In the genomic region with DNA sequence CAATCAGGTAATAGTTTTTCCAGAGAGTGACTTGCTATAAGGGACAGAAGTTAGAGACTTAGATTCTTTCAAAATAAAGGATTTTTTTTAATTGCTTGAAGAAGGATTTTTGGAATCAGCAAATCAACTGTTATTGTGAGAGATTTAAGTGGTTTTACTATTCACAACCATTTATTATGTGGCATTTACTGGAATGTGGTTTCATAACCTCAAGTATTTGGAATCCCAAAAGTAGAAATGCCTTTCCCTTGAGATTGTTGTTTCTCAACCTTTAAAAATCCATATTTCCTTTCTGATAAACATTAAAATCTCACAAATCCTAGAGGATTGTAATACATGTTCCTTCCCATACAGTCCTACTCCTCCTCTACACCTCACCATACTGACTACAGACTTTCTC, we compare ENCODE assay signal across 12 cellular contexts. TPM values are rescaled to one million over a fixed set of nuclear protein-coding genes. Genes with fewer than 3 reads are reported as not detected.
A peak's percentile ranks its signal among the peaks of the same experiment; 100 is the strongest.
DNase-seq lines count a peak whose midpoint lies in the region; ATAC-seq and TF ChIP-seq lines count a peak whose summit lies in the region.
"Had no signal": no experiment of that assay in that cellular context is flagged by ENCODE, and none has a peak within 500 bp of the region (broad histone marks: within the 10 kb centered on the region; RNA-seq: fewer than 3 reads in every experiment).

No MANE protein-coding gene starts in this region.

- H3K27me3 Mint-ChIP-seq in T-helper 1 cell treated with Interleukin-12 subunit alpha and Interleukin-12 subunit beta and Interleukin-4 antibody, amounts not matched to agents 30 μg/mL and 1 μg/mL, for 36 hours (ENCODE audit: low read depth), result no peaks in the 10 kb centered on the region
- H3K27me3 Mint-ChIP-seq in activated T-cell treated with anti-CD3 and anti-CD28 coated beads, Interleukin-2, amount 50 U/mL, for 4 hours (ENCODE audit: low read depth), result no peaks in the 10 kb centered on the region

- ATAC-seq in stimulated activated effector memory CD8-positive, alpha-beta T cell treated with anti-CD3 and anti-CD28 coated beads, Interleukin-12 subunit alpha, Interleukin-12 subunit beta, amount 100 ng/mL, for 72 hours, result no peak
- ATAC-seq in activated T-cell treated with anti-CD3 and anti-CD28 coated beads, Interleukin-2, amount 50 U/mL, for 4 hours, result no peak

- no peak overlapping the region for H2AFZ ChIP-seq in fibroblast of lung (ENCODE audit: low read length)

- H3K36me3 ChIP-seq in SJCRH30 (peaks cover 28% of the 10 kb centered on the region), fibroblast of lung (ENCODE audit: control insufficient read depth, insufficient read depth, low read length) (no peaks in the 10 kb centered on the region)

- peak overlapping the region; percentile 14 for H3K4me3 Mint-ChIP-seq in T-helper 1 cell treated with Interleukin-12 subunit alpha and Interleukin-12 subunit beta and Interleukin-4 antibody, amounts not matched to agents 30 μg/mL and 1 μg/mL, for 36 hours
- H3K4me3 Mint-ChIP-seq in stimulated activated effector memory CD8-positive, alpha-beta T cell treated with anti-CD3 and anti-CD28 coated beads, Interleukin-12 subunit alpha, Interleukin-12 subunit beta, amount 100 ng/mL, for 72 hours, result peak overlapping the region; percentile 65
- H3K4me3 Mint-ChIP-seq in activated T-cell treated with anti-CD3 and anti-CD28 coated beads, Interleukin-2, amount 50 U/mL, for 4 hours, result no peak overlapping the region

- H3K27ac ChIP-seq in SJCRH30 (peak overlapping the region; percentile 10; the same call in 1 of the 2 replicates), fibroblast of lung (ENCODE audit: insufficient read depth, low read length) (peak overlapping the region; percentile 63)
- H3K27ac ChIP-seq: 22Rv1 had no signal

- peaks cover 6% of the 10 kb centered on the region for H3K9me3 Mint-ChIP-seq in T-helper 1 cell treated with Interleukin-12 subunit alpha and Interleukin-12 subunit beta and Interleukin-4 antibody, amounts not matched to agents 30 μg/mL and 1 μg/mL, for 36 hours
- no peaks in the 10 kb centered on the region for H3K9me3 Mint-ChIP-seq in stimulated activated effector memory CD8-positive, alpha-beta T cell treated with anti-CD3 and anti-CD28 coated beads, Interleukin-12 subunit alpha, Interleukin-12 subunit beta, amount 100 ng/mL, for 72 hours
- no peaks in the 10 kb centered on the region for H3K9me3 Mint-ChIP-seq in activated T-cell treated with anti-CD3 and anti-CD28 coated beads, Interleukin-2, amount 50 U/mL, for 4 hours

- peaks cover 67% of the 10 kb centered on the region for H3K36me3 Mint-ChIP-seq in T-helper 1 cell treated with Interleukin-12 subunit alpha and Interleukin-12 subunit beta and Interleukin-4 antibody, amounts not matched to agents 30 μg/mL and 1 μg/mL, for 36 hours (ENCODE audit: low read depth)
- H3K36me3 Mint-ChIP-seq in stimulated activated effector memory CD8-positive, alpha-beta T cell treated with anti-CD3 and anti-CD28 coated beads, Interleukin-12 subunit alpha, Interleukin-12 subunit beta, amount 100 ng/mL, for 72 hours, result peaks cover 92% of the 10 kb centered on the region
- H3K36me3 Mint-ChIP-seq in activated T-cell treated with anti-CD3 and anti-CD28 coated beads, Interleukin-2, amount 50 U/mL, for 4 hours (ENCODE audit: insufficient read depth), result peaks cover 36% of the 10 kb centered on the region

- peaks cover 71% of the 10 kb centered on the region for H3K4me1 Mint-ChIP-seq in T-helper 1 cell treated with Interleukin-12 subunit alpha and Interleukin-12 subunit beta and Interleukin-4 antibody, amounts not matched to agents 30 μg/mL and 1 μg/mL, for 36 hours (ENCODE audit: low read depth)
- H3K4me1 Mint-ChIP-seq in stimulated activated effector memory CD8-positive, alpha-beta T cell treated with anti-CD3 and anti-CD28 coated beads, Interleukin-12 subunit alpha, Interleukin-12 subunit beta, amount 100 ng/mL, for 72 hours, result peaks cover 92% of the 10 kb centered on the region
- H3K4me1 Mint-ChIP-seq in activated T-cell treated with anti-CD3 and anti-CD28 coated beads, Interleukin-2, amount 50 U/mL, for 4 hours (ENCODE audit: low read depth), result peaks cover 81% of the 10 kb centered on the region

- H3K9ac ChIP-seq in fibroblast of lung (ENCODE audit: insufficient read depth, low read length), result no peak overlapping the region

- peaks cover 10% of the 10 kb centered on the region for H3K4me1 ChIP-seq in SJCRH30
- H3K4me1 ChIP-seq in fibroblast of lung (ENCODE audit: control insufficient read depth, extremely low read depth, insufficient read depth, low read length), result peaks cover 4% of the 10 kb centered on the region

- H3K4me3 ChIP-seq in SJCRH30 (no peak overlapping the region), fibroblast of lung (replicated peaks in 1 of 4; ENCODE audit: control extremely low read depth in 1 of 4, insufficient read depth in 1 of 4, low read depth in 3 of 4, low read length in 4 of 4) (no peak overlapping the region)

- H3K9me3 ChIP-seq in SJCRH30 (replicated peaks) (no peaks in the 10 kb centered on the region), fibroblast of lung (ENCODE audit: control insufficient read depth, insufficient read depth, low read depth, low read length) (no peaks in the 10 kb centered on the region)

- peaks cover 59% of the 10 kb centered on the region for H3K79me2 ChIP-seq in fibroblast of lung (ENCODE audit: control insufficient read depth, insufficient read depth, low read length)

- peak overlapping the region; percentile 46 for H3K4me2 ChIP-seq in fibroblast of lung (ENCODE audit: extremely low read depth, insufficient read depth, low read length)

- peak overlapping the region; percentile 50 for H3K27ac Mint-ChIP-seq in T-helper 1 cell treated with Interleukin-12 subunit alpha and Interleukin-12 subunit beta and Interleukin-4 antibody, amounts not matched to agents 30 μg/mL and 1 μg/mL, for 36 hours
- peak overlapping the region; percentile 90 for H3K27ac Mint-ChIP-seq in stimulated activated effector memory CD8-positive, alpha-beta T cell treated with anti-CD3 and anti-CD28 coated beads, Interleukin-12 subunit alpha, Interleukin-12 subunit beta, amount 100 ng/mL, for 72 hours

- H3K27me3 ChIP-seq in SJCRH30 (no peaks in the 10 kb centered on the region), fibroblast of lung (ENCODE audit: control insufficient read depth, insufficient read depth, low read length) (no peaks in the 10 kb centered on the region)

- no peak for TF ChIP-seq CTCF in fibroblast of lung (conservative IDR thresholded peaks at IDR 0.05 in 1 of 2, IDR thresholded peaks at IDR 0.05 in 1 of 2; ENCODE audit: low read depth in 1 of 2, low read length in 2 of 2)

- no peaks in the 10 kb centered on the region for H4K20me1 ChIP-seq in fibroblast of lung (ENCODE audit: control insufficient read depth, extremely low read depth, insufficient read depth, low read length)

- DNase-seq in T-helper 1 cell (no peak), SJCRH30 (no peak), fibroblast of lung (ENCODE audit: low read depth in 2 of 2) (peak; percentile 72 to 83), NCI-H1417 (lab: John Stamatoyannopoulos, UW) (no peak), mucosa of gallbladder (ENCODE audit: low spot score) (no peak)
- DNase-seq in stimulated activated effector memory CD8-positive, alpha-beta T cell treated with anti-CD3 and anti-CD28 coated beads, Interleukin-12 subunit alpha, Interleukin-12 subunit beta, amount 100 ng/mL, for 72 hours (ENCODE audit: low spot score in 2 of 2), result no peak
- no peak for DNase-seq in activated T-cell treated with anti-CD3 and anti-CD28 coated beads, Interleukin-2, amount 50 U/mL, for 4 hours
- DNase-seq: activated gamma-delta T cell treated with Interleukin-2 at 50 U/mL for 16 hours, NCI-H510A, T-helper 9 cell had no signal

RNA-seq across cellular contexts. Expression of gene TANK, which starts 5.0 kb away (rescaled TPM):
- 33.9 and 45.2 TPM in 2 replicates for total RNA-seq in SJCRH30 (2014; rRNA removed; shearing (Covaris generic))
- total RNA-seq in fibroblast of lung, result 104 and 113 TPM in 2 replicates
- 66.5 and 96.4 TPM in 2 replicates for polyA plus RNA-seq in fibroblast of lung
- polyA plus RNA-seq in fibroblast of lung (2012), result 44.1 and 57.6 TPM in 2 replicates
- 5.0 and 15.7 TPM in 2 replicates for polyA minus RNA-seq in fibroblast of lung (ENCODE audit: low replicate concordance)
- 55.0 TPM for total RNA-seq in mucosa of gallbladder
- 10 to 100 TPM; 42.7 to 61.2 (median 61.1) TPM for total RNA-seq in activated T-cell treated with anti-CD3 and anti-CD28 coated beads, Interleukin-2, amount 50 U/mL, for 4 hours

Comparison
In these comparisons a context has a peak if more than half of its experiments do, and no peak if none do; other contexts are left out.
1. DNase-seq: peak in fibroblast of lung (2 of 2); none in T-helper 1 cell (0 of 5), SJCRH30 (0 of 2), stimulated activated effector memory CD8-positive, alpha-beta T cell treated with anti-CD3 and anti-CD28 coated beads, Interleukin-12 subunit alpha, Interleukin-12 subunit beta, amount 100 ng/mL, for 72 hours (0 of 2), NCI-H1417 (0 of 3), mucosa of gallbladder (single experiment) and activated T-cell treated with anti-CD3 and anti-CD28 coated beads, Interleukin-2, amount 50 U/mL, for 4 hours (single experiment).